In genomic region chr22:45672564-45673481, GRCh38 we compare ENCODE assay signal across 1 cellular context.
TF ChIP-seq lines count a peak whose summit lies in the region.

No MANE protein-coding gene starts in this region.

TF ChIP-seq in H1, 55 proteins besides CTCF, POLR2A, EP300 and RAD21:
- TF ChIP-seq, protein P1, sequence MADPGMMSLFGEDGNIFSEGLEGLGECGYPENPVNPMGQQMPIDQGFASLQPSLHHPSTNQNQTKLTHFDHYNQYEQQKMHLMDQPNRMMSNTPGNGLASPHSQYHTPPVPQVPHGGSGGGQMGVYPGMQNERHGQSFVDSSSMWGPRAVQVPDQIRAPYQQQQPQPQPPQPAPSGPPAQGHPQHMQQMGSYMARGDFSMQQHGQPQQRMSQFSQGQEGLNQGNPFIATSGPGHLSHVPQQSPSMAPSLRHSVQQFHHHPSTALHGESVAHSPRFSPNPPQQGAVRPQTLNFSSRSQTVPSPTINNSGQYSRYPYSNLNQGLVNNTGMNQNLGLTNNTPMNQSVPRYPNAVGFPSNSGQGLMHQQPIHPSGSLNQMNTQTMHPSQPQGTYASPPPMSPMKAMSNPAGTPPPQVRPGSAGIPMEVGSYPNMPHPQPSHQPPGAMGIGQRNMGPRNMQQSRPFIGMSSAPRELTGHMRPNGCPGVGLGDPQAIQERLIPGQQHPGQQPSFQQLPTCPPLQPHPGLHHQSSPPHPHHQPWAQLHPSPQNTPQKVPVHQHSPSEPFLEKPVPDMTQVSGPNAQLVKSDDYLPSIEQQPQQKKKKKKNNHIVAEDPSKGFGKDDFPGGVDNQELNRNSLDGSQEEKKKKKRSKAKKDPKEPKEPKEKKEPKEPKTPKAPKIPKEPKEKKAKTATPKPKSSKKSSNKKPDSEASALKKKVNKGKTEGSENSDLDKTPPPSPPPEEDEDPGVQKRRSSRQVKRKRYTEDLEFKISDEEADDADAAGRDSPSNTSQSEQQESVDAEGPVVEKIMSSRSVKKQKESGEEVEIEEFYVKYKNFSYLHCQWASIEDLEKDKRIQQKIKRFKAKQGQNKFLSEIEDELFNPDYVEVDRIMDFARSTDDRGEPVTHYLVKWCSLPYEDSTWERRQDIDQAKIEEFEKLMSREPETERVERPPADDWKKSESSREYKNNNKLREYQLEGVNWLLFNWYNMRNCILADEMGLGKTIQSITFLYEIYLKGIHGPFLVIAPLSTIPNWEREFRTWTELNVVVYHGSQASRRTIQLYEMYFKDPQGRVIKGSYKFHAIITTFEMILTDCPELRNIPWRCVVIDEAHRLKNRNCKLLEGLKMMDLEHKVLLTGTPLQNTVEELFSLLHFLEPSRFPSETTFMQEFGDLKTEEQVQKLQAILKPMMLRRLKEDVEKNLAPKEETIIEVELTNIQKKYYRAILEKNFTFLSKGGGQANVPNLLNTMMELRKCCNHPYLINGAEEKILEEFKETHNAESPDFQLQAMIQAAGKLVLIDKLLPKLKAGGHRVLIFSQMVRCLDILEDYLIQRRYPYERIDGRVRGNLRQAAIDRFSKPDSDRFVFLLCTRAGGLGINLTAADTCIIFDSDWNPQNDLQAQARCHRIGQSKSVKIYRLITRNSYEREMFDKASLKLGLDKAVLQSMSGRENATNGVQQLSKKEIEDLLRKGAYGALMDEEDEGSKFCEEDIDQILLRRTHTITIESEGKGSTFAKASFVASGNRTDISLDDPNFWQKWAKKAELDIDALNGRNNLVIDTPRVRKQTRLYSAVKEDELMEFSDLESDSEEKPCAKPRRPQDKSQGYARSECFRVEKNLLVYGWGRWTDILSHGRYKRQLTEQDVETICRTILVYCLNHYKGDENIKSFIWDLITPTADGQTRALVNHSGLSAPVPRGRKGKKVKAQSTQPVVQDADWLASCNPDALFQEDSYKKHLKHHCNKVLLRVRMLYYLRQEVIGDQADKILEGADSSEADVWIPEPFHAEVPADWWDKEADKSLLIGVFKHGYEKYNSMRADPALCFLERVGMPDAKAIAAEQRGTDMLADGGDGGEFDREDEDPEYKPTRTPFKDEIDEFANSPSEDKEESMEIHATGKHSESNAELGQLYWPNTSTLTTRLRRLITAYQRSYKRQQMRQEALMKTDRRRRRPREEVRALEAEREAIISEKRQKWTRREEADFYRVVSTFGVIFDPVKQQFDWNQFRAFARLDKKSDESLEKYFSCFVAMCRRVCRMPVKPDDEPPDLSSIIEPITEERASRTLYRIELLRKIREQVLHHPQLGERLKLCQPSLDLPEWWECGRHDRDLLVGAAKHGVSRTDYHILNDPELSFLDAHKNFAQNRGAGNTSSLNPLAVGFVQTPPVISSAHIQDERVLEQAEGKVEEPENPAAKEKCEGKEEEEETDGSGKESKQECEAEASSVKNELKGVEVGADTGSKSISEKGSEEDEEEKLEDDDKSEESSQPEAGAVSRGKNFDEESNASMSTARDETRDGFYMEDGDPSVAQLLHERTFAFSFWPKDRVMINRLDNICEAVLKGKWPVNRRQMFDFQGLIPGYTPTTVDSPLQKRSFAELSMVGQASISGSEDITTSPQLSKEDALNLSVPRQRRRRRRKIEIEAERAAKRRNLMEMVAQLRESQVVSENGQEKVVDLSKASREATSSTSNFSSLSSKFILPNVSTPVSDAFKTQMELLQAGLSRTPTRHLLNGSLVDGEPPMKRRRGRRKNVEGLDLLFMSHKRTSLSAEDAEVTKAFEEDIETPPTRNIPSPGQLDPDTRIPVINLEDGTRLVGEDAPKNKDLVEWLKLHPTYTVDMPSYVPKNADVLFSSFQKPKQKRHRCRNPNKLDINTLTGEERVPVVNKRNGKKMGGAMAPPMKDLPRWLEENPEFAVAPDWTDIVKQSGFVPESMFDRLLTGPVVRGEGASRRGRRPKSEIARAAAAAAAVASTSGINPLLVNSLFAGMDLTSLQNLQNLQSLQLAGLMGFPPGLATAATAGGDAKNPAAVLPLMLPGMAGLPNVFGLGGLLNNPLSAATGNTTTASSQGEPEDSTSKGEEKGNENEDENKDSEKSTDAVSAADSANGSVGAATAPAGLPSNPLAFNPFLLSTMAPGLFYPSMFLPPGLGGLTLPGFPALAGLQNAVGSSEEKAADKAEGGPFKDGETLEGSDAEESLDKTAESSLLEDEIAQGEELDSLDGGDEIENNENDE (IDR thresholded peaks at IDR 0.05; ENCODE audit: insufficient replicate concordance, low read length): no peak
- no peak for TF ChIP-seq ATF2 (IDR thresholded peaks at IDR 0.05; ENCODE audit: low read length)
- TF ChIP-seq CHD2 (IDR thresholded peaks at IDR 0.05; ENCODE audit: low read length): no peak
- TF ChIP-seq SAP30 (IDR thresholded peaks at IDR 0.05; ENCODE audit: insufficient read depth, insufficient replicate concordance, low read length): peak; percentile 73
- no peak for TF ChIP-seq RFX5 (IDR thresholded peaks at IDR 0.05; ENCODE audit: borderline replicate concordance, low read depth, low read length)
- TF ChIP-seq HDAC6 (IDR thresholded peaks at IDR 0.05; ENCODE audit: low read depth, low read length): no peak
- TF ChIP-seq BACH1 (IDR thresholded peaks at IDR 0.05; ENCODE audit: low read length): no peak
